ENCODE assay signal across 8 cellular contexts in the genomic region with DNA sequence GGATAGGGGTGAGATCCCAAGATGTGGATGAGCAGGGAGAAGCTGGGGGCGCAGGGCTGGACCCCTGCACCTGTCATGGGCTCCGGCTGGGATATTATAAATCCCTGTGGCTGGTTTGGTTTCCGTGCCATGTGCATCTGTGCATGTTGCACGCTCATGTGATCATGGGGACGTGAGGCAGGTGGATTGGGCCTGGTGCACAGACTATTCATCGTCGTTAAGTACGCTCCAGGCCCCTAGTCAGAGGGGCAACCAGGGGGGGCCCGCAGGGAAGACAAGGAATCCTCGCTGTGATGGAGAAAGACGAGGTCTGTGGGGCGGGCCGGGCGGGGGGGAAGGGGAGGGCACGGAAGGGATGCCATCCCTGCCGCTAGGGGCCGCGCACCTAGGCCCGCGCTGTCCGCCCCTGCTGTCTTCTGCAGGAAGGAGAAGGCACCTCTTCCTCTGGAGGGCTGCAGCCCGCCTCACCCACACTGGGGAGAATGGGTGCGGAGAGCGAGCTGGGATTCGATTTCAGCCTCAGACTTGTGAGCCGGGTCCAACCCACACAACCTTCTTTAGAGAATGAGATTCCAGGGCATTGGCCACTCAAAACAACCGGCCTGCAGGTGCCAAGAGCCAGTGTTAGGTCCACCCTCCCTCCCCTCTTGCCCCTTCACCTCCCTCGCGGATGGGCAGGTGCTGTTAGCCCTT. TPM values are rescaled to one million over a fixed set of nuclear protein-coding genes. Genes with fewer than 3 reads are reported as not detected.
DNase-seq lines count a peak whose midpoint lies in the region; ATAC-seq and TF ChIP-seq lines count a peak whose summit lies in the region.

No MANE protein-coding gene starts in this region.

- no peaks in the 10 kb centered on the region for H3K27me3 ChIP-seq in endodermal cell (ENCODE audit: control insufficient read depth, insufficient read depth, low read length, poor library complexity, severe bottlenecking)

- no peak for ATAC-seq in GM19324 (IDR thresholded peaks at IDR 0.05; ENCODE audit: low FRiP score, unreplicated experiment)

- TF ChIP-seq CTCF in endodermal cell (conservative IDR thresholded peaks at IDR 0.05) (peak; percentile 86), osteocyte (IDR thresholded peaks at IDR 0.05) (peak; percentile 31)

- H3K4me3 ChIP-seq in endodermal cell (ENCODE audit: low read length), result peak overlapping the region; percentile 80

- H3K9me3 ChIP-seq in endodermal cell (ENCODE audit: control insufficient read depth, low read length), result no peaks in the 10 kb centered on the region

- no peak overlapping the region for H3K27ac Mint-ChIP-seq in endodermal cell
- H3K27ac Mint-ChIP-seq in osteocyte (ENCODE audit: unreplicated experiment), result no peak overlapping the region

- 26 to 30% methylated on average over 4 to 29 of the region's 29 CpGs for WGBS in endodermal cell (ENCODE audit: insufficient coverage in 1 of 2, insufficient read length in 1 of 2), 2 experiments

- H3K9me3 Mint-ChIP-seq in endodermal cell (no peaks in the 10 kb centered on the region), osteocyte (ENCODE audit: unreplicated experiment) (no peaks in the 10 kb centered on the region)

- H3K27me3 Mint-ChIP-seq in endodermal cell (ENCODE audit: insufficient read depth), result peaks cover 11% of the 10 kb centered on the region
- no peaks in the 10 kb centered on the region for H3K27me3 Mint-ChIP-seq in osteocyte (ENCODE audit: unreplicated experiment)

- H3K9ac ChIP-seq in endodermal cell (ENCODE audit: extremely low read depth, low read length, poor library complexity, severe bottlenecking), result no peak overlapping the region

- H3K4me1 Mint-ChIP-seq in endodermal cell (peaks cover 29% of the 10 kb centered on the region), osteocyte (ENCODE audit: unreplicated experiment) (peaks cover 15% of the 10 kb centered on the region)

- H3K36me3 ChIP-seq in endodermal cell (ENCODE audit: control insufficient read depth, insufficient read depth, low read length), result peaks cover 17% of the 10 kb centered on the region

- peaks cover 23% of the 10 kb centered on the region for H3K36me3 Mint-ChIP-seq in endodermal cell (ENCODE audit: low read depth)
- no peaks in the 10 kb centered on the region for H3K36me3 Mint-ChIP-seq in osteocyte (ENCODE audit: unreplicated experiment)

- peak overlapping the region; percentile 24 for H3K27ac ChIP-seq in endodermal cell (ENCODE audit: low read depth, low read length)

- H3K4me3 Mint-ChIP-seq in endodermal cell (peak overlapping the region; percentile 81), osteocyte (ENCODE audit: unreplicated experiment) (peak overlapping the region; percentile 84)

- peaks cover 11% of the 10 kb centered on the region for H3K4me1 ChIP-seq in endodermal cell (ENCODE audit: control insufficient read depth, insufficient read depth, low read length)

- peak; percentile 77 for DNase-seq in DMS53 (lab: John Stamatoyannopoulos, UW)
- no peak for DNase-seq in DMS53 treated with DMSO at 0.1 percent for 48 hours (lab: John Stamatoyannopoulos, UW; ENCODE audit: unreplicated experiment)
- DNase-seq in SHP77 (lab: John Stamatoyannopoulos, UW), result peak; percentile 46 to 71
- peak; percentile 86 for DNase-seq in endodermal cell
- DNase-seq in osteocyte (ENCODE audit: extremely low spot score, unreplicated experiment), result no peak
- no peak for DNase-seq in DMS114 treated with DMSO at 0.1 percent for 48 hours (lab: John Stamatoyannopoulos, UW; ENCODE audit: unreplicated experiment)
- no peak for DNase-seq in NCI-H2029 treated with DMSO at 0.1 percent for 48 hours (lab: John Stamatoyannopoulos, UW)

RNA-seq across cellular contexts. Expression of gene LRP8, which starts 0.8 kb away (rescaled TPM):
- total RNA-seq in endodermal cell (10 to 100 TPM; 29.1 to 39.6 TPM), osteocyte (4.4 and 6.3 TPM in 2 replicates)
- 35.6 TPM for polyA plus RNA-seq in endodermal cell (2013, experiment 1 of 2)
- 29.0 TPM for polyA plus RNA-seq in endodermal cell (2013, experiment 2 of 2)

Comparison
In these comparisons a context has a peak if more than half of its experiments do, and no peak if none do; other contexts are left out.
1. DNase-seq: peak in DMS53 (single experiment), SHP77 (2 of 2) and endodermal cell (single experiment); none in DMS53 treated with DMSO at 0.1 percent for 48 hours (single experiment), osteocyte (single experiment), DMS114 treated with DMSO at 0.1 percent for 48 hours (single experiment) and NCI-H2029 treated with DMSO at 0.1 percent for 48 hours (single experiment).